Comparison of ENCODE assay signal across 8 cellular contexts in genomic region chr2:57804971-57805370, GRCh38.
"Had no signal": no experiment of that assay in that cellular context is flagged by ENCODE, and none has a peak within 500 bp of the region (broad histone marks: within the 10 kb centered on the region; RNA-seq: fewer than 3 reads in every experiment).

No MANE protein-coding gene starts in this region.

- DNase-seq: GM23248, GOT3, H9, HCEC 1CT had no signal

- H3K27ac ChIP-seq: GM23248, HL-60 had no signal

- H2AFZ ChIP-seq: GM23248 had no signal

- FAIRE-seq: H54, HepG2 had no signal

- H3K27me3 Mint-ChIP-seq: IgD-negative memory B cell had no signal

- H3K4me3 ChIP-seq: GM23248 had no signal

- H3K9ac ChIP-seq: GM23248 had no signal

- H3K27ac Mint-ChIP-seq: H9, IgD-negative memory B cell had no signal

- H3K4me1 Mint-ChIP-seq: IgD-negative memory B cell had no signal

- ATAC-seq: HepG2 had no signal

- H3K4me3 Mint-ChIP-seq: H9, IgD-negative memory B cell had no signal
